18 cellular contexts compared by ENCODE assay signal in genomic region chr14:104503691-104504090, GRCh38.
DNase-seq lines count a peak whose midpoint lies in the region; FAIRE-seq and TF ChIP-seq lines count a peak whose summit lies in the region.
"Had no signal": no experiment of that assay in that cellular context is flagged by ENCODE, and none has a peak within 500 bp of the region (broad histone marks: within the 10 kb centered on the region; RNA-seq: fewer than 3 reads in every experiment).

No MANE protein-coding gene starts in this region.

- H3K4me3 ChIP-seq in H7 (ENCODE audit: insufficient read depth, low read depth, low read length) = no peak overlapping the region
- H3K4me3 ChIP-seq in kidney (ENCODE audit: low read length in 2 of 2) = no peak overlapping the region
- H3K4me3 ChIP-seq in tibial nerve = no peak overlapping the region
- H3K4me3 ChIP-seq: BLaER1 had no signal

- H3K9ac ChIP-seq in kidney (ENCODE audit: low read length in 2 of 2) = no peak overlapping the region
- H3K9ac ChIP-seq: BLaER1 had no signal

- TF ChIP-seq EP300 in tibial nerve (IDR thresholded peaks at IDR 0.05) = no peak

- H3K36me3 ChIP-seq in H7 (replicated peaks; ENCODE audit: control insufficient read depth, insufficient read depth, low read length) = no peaks in the 10 kb centered on the region
- no peaks in the 10 kb centered on the region for H3K36me3 ChIP-seq in kidney (ENCODE audit: control insufficient read depth in 1 of 2, insufficient read depth in 2 of 2, low read length in 2 of 2)
- no peaks in the 10 kb centered on the region for H3K36me3 ChIP-seq in tibial nerve
- H3K36me3 ChIP-seq: BLaER1 had no signal

- H3K4me1 ChIP-seq in kidney (ENCODE audit: control insufficient read depth in 1 of 2, insufficient read depth in 1 of 2, low read depth in 1 of 2, low read length in 2 of 2) (no peaks in the 10 kb centered on the region), tibial nerve (no peaks in the 10 kb centered on the region)
- H3K4me1 ChIP-seq: Caco-2 had no signal

- FAIRE-seq in kidney (lab: Jason Lieb, UNC) = no peak
- FAIRE-seq: G401.6, GM12892, H54 had no signal

- H3K27ac ChIP-seq in kidney (ENCODE audit: low read depth in 2 of 2, low read length in 2 of 2) = no peak overlapping the region
- no peak overlapping the region for H3K27ac ChIP-seq in tibial nerve
- H3K27ac ChIP-seq: BLaER1, C4-2B had no signal

- TF ChIP-seq CTCF in kidney (IDR thresholded peaks at IDR 0.05; ENCODE audit: borderline replicate concordance, extremely low read depth, insufficient read depth) (no peak), tibial nerve (IDR thresholded peaks at IDR 0.05) (no peak)

- DNase-seq in AG20443 (ENCODE audit: low spot score) = peak; percentile 6
- peak; percentile 8 for DNase-seq in H7
- DNase-seq in kidney = peak; percentile 37
- DNase-seq in stimulated activated CD8-positive, alpha-beta memory T cell treated with anti-CD3 and anti-CD28 coated beads, Interleukin-4, amount 100 ng/mL, for 48 hours = peak; percentile 14
- DNase-seq in SHP77 (lab: John Stamatoyannopoulos, UW) = no peak
- no peak for DNase-seq in UCSD-AML1 (lab: John Stamatoyannopoulos, UW; ENCODE audit: unreplicated experiment)
- DNase-seq in tibial nerve (ENCODE audit: low spot score in 2 of 2) = no peak
- DNase-seq: Caco-2; CD4-positive, CD25-positive, alpha-beta regulatory T cell; DMS153; DND-41; GOT3; HCEC 1CT had no signal

- H3K9me3 ChIP-seq in kidney (ENCODE audit: control insufficient read depth in 1 of 2, low read length in 2 of 2) (peaks cover 9% of the 10 kb centered on the region in 2 donors), tibial nerve (peaks cover 0 to 56% (median 4%) of the 10 kb centered on the region in 4 donors)

- TF ChIP-seq POLR2A in tibial nerve (IDR thresholded peaks at IDR 0.05) = no peak

- 66 to 82% methylated on average over 6 of the region's 6 CpGs for WGBS in tibial nerve, 2 donors

- H3K27me3 ChIP-seq in H7 (ENCODE audit: control insufficient read depth, insufficient read depth, low read length) = no peaks in the 10 kb centered on the region
- no peaks in the 10 kb centered on the region for H3K27me3 ChIP-seq in tibial nerve
- H3K27me3 ChIP-seq: BLaER1 had no signal

- intact Hi-C loops in kidney (cut with DNase I) = no loop called here

Comparison
In these comparisons a context has a peak if more than half of its experiments do, and no peak if none do; other contexts are left out.
1. DNase-seq: peak in AG20443 (single experiment), H7 (single experiment), kidney (single experiment) and stimulated activated CD8-positive, alpha-beta memory T cell treated with anti-CD3 and anti-CD28 coated beads, Interleukin-4, amount 100 ng/mL, for 48 hours (single experiment); none in SHP77 (0 of 2), UCSD-AML1 (single experiment) and tibial nerve (0 of 2).